In the genomic region with DNA sequence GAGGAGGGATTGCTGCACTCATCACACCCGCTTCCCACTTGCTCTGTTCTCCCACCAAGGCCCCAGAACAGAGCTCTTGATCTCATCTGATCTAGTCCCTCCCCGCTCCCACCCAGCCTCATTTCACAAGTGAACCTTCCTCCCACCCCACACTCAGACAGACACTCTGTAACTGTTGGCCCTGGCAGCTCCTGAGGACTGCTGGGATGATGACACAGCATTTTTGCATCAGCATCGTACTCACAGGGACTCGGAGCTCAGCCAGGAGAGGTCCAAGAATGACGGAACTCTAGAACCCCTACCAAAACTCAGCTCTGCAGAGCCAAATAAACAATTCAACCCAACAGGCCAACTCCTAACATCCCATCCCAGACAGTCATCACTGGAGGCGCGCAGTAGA, we compare ENCODE assay signal across 28 cellular contexts.
"Had no signal": no experiment of that assay in that cellular context is flagged by ENCODE, and none has a peak within 500 bp of the region (broad histone marks: within the 10 kb centered on the region; RNA-seq: fewer than 3 reads in every experiment).

No MANE protein-coding gene starts in this region.

- H3K27me3 ChIP-seq: esophagus squamous epithelium, heart right ventricle, ovary, spleen had no signal

- H3K27me3 Mint-ChIP-seq: stimulated activated memory B cell treated with anti-CD40 and anti-IgM and Interleukin-4, amounts not matched to agents 10 μg/mL and 1 μg/mL and 100 μg/mL, for 72 hours had no signal

- H3K4me3 Mint-ChIP-seq: naive thymus-derived CD8-positive, alpha-beta T cell; nephron progenitor cell; stimulated activated memory B cell treated with anti-CD40 and anti-IgM and Interleukin-4, amounts not matched to agents 10 μg/mL and 1 μg/mL and 100 μg/mL, for 72 hours had no signal

- H3K27ac Mint-ChIP-seq: immature natural killer cell; naive thymus-derived CD8-positive, alpha-beta T cell; nephron progenitor cell; stimulated activated memory B cell treated with anti-CD40 and anti-IgM and Interleukin-4, amounts not matched to agents 10 μg/mL and 1 μg/mL and 100 μg/mL, for 72 hours had no signal

- H3K4me3 ChIP-seq: coronary artery, esophagus squamous epithelium, heart right ventricle, left ventricle myocardium inferior, lower lobe of right lung, ovary, psoas muscle, skin epidermis, spleen had no signal

- H3K9me3 ChIP-seq: ovary had no signal

- ATAC-seq: left colon; naive thymus-derived CD8-positive, alpha-beta T cell; psoas muscle; right cardiac atrium; stimulated activated memory B cell treated with anti-CD40 and anti-IgM and Interleukin-4, amounts not matched to agents 10 μg/mL and 1 μg/mL and 100 μg/mL, for 72 hours; stimulated activated naive CD8-positive, alpha-beta T cell treated with anti-CD3 and anti-CD28 coated beads, Interleukin-15, Interleukin-2, amounts not matched to agents 100 U/mL and 50 U/mL, for 24 hours had no signal

- H3K4me1 ChIP-seq: esophagus squamous epithelium, heart right ventricle, left ventricle myocardium inferior, lower lobe of right lung, psoas muscle, spleen had no signal

- H3K27ac ChIP-seq: coronary artery, esophagus squamous epithelium, heart right ventricle, left ventricle myocardium inferior, lower lobe of right lung, ovary, psoas muscle, skin epidermis, spleen had no signal

- H3K36me3 ChIP-seq: esophagus squamous epithelium, lower lobe of right lung, ovary had no signal

- H3K4me1 Mint-ChIP-seq: nephron progenitor cell; stimulated activated memory B cell treated with anti-CD40 and anti-IgM and Interleukin-4, amounts not matched to agents 10 μg/mL and 1 μg/mL and 100 μg/mL, for 72 hours had no signal

- DNase-seq: dermis blood vessel endothelial cell; effector memory CD4-positive, alpha-beta T cell; esophagus squamous epithelium; foreskin melanocyte; glutamatergic neuron; heart right ventricle; hippocampal formation; immature natural killer cell; islet precursor cell; kidney glomerular epithelial cell; left colon; left ventricle myocardium inferior; lower lobe of right lung; naive thymus-derived CD8-positive, alpha-beta T cell; nephron progenitor cell; occipital lobe; ovary; posterior cingulate gyrus; psoas muscle; spleen; stimulated activated CD4-positive, alpha-beta T cell treated with anti-CD3 and anti-CD28 coated beads, Interleukin-4, amount 100 ng/mL, for 4 hours; stimulated activated naive CD8-positive, alpha-beta T cell treated with anti-CD3 and anti-CD28 coated beads, Interleukin-15, Interleukin-2, amounts not matched to agents 100 U/mL and 50 U/mL, for 24 hours; substantia nigra; trophoblast cell had no signal
